In genomic region chr11:11230802-11231562, GRCh38 we compare ENCODE assay signal across 8 cellular contexts.
DNase-seq lines count a peak whose midpoint lies in the region; ATAC-seq and TF ChIP-seq lines count a peak whose summit lies in the region.

No MANE protein-coding gene starts in this region.

- H3K27ac Mint-ChIP-seq in activated naive CD4-positive, alpha-beta T cell treated with anti-CD3 and anti-CD28 coated beads for 36 hours, result no peak overlapping the region

- peak; percentile 46 for DNase-seq in activated naive CD4-positive, alpha-beta T cell treated with anti-CD3 and anti-CD28 coated beads for 36 hours
- no peak for DNase-seq in activated naive CD4-positive, alpha-beta T cell treated with anti-CD3 and anti-CD28 coated beads, Interleukin-2, amount 50 U/mL, for 16 hours
- DNase-seq in MM.1S (no peak), ecto neural progenitor cell (ENCODE audit: low spot score) (peak; percentile 56), SW480 (ENCODE audit: low spot score) (no peak), SIG-M5 treated with dmso at 0.1 percent for 504 hours (lab: John Stamatoyannopoulos, UW; ENCODE audit: unreplicated experiment) (no peak), hypothalamus (lab: John Stamatoyannopoulos, UW) (no peak)
- DNase-seq in stimulated activated naive CD8-positive, alpha-beta T cell treated with anti-CD3 and anti-CD28 coated beads, Interleukin-15, Interleukin-2, amounts not matched to agents 100 U/mL and 50 U/mL, for 24 hours, result peak; percentile 32

- H3K36me3 ChIP-seq in MM.1S (replicated peaks; ENCODE audit: insufficient read depth, low read length), result no peaks in the 10 kb centered on the region

- CTCF ChIA-PET in activated naive CD4-positive, alpha-beta T cell treated with anti-CD3 and anti-CD28 coated beads for 36 hours (lab: Charles Lee), result interaction anchor here (0.8 to 1.8 kb wide), 4 partner anchors 12 to 557 kb away, joined by 3 to 5 read pairs (median 4); no protein-coding TSS in a partner anchor

- intact Hi-C loops in activated naive CD4-positive, alpha-beta T cell treated with anti-CD3 and anti-CD28 coated beads for 36 hours (cut with micrococcal nuclease), result loop anchor here (1.0 kb wide), 1 partner anchor 556 kb away; no protein-coding TSS in a partner anchor

- H3K4me3 Mint-ChIP-seq in activated naive CD4-positive, alpha-beta T cell treated with anti-CD3 and anti-CD28 coated beads for 36 hours, result no peak overlapping the region

- H3K79me2 ChIP-seq in MM.1S (ENCODE audit: low read length), result no peaks in the 10 kb centered on the region

- H3K4me1 ChIP-seq in MM.1S (ENCODE audit: low read length), result no peaks in the 10 kb centered on the region

- H2AFZ ChIP-seq in MM.1S (ENCODE audit: low read length), result no peak overlapping the region

- H3F3A ChIP-seq in MM.1S (ENCODE audit: insufficient read depth, low read length), result no peaks in the 10 kb centered on the region

- no peaks in the 10 kb centered on the region for H3K27me3 ChIP-seq in MM.1S (replicated peaks; ENCODE audit: insufficient read depth, low read length)

- TF ChIP-seq CTCF in MM.1S (IDR thresholded peaks at IDR 0.05; ENCODE audit: low read length), result peak; percentile 41

- H3K9me2 ChIP-seq in MM.1S (replicated peaks; ENCODE audit: insufficient read depth, low read length), result no peaks in the 10 kb centered on the region

- H3K9ac ChIP-seq in MM.1S (ENCODE audit: low read length), result no peak overlapping the region

- no peaks in the 10 kb centered on the region for H3K4me1 Mint-ChIP-seq in activated naive CD4-positive, alpha-beta T cell treated with anti-CD3 and anti-CD28 coated beads for 36 hours (ENCODE audit: low read depth)

- H4K20me1 ChIP-seq in MM.1S (ENCODE audit: insufficient read depth, low read length), result no peaks in the 10 kb centered on the region

- no peaks in the 10 kb centered on the region for H3K36me3 Mint-ChIP-seq in activated naive CD4-positive, alpha-beta T cell treated with anti-CD3 and anti-CD28 coated beads for 36 hours (ENCODE audit: low read depth)

- H3K9me3 Mint-ChIP-seq in activated naive CD4-positive, alpha-beta T cell treated with anti-CD3 and anti-CD28 coated beads for 36 hours, result no peaks in the 10 kb centered on the region

- no peak overlapping the region for H3K4me2 ChIP-seq in MM.1S (ENCODE audit: low read depth, low read length)

- no peak overlapping the region for H3K27ac ChIP-seq in MM.1S (ENCODE audit: low read length)

- no peaks in the 10 kb centered on the region for H3K9me3 ChIP-seq in MM.1S (replicated peaks; ENCODE audit: insufficient read depth, low read length)

- H3K4me3 ChIP-seq in MM.1S (ENCODE audit: low read length), result no peak overlapping the region

- no peak for ATAC-seq in stimulated activated naive CD8-positive, alpha-beta T cell treated with anti-CD3 and anti-CD28 coated beads, Interleukin-15, Interleukin-2, amounts not matched to agents 100 U/mL and 50 U/mL, for 24 hours

- H3K27me3 Mint-ChIP-seq in activated naive CD4-positive, alpha-beta T cell treated with anti-CD3 and anti-CD28 coated beads for 36 hours (ENCODE audit: low read depth), result peaks cover 4% of the 10 kb centered on the region

Comparison
In these comparisons a context has a peak if more than half of its experiments do, and no peak if none do; other contexts are left out.
1. DNase-seq: peak in activated naive CD4-positive, alpha-beta T cell treated with anti-CD3 and anti-CD28 coated beads for 36 hours (single experiment), ecto neural progenitor cell (single experiment) and stimulated activated naive CD8-positive, alpha-beta T cell treated with anti-CD3 and anti-CD28 coated beads, Interleukin-15, Interleukin-2, amounts not matched to agents 100 U/mL and 50 U/mL, for 24 hours (single experiment); none in activated naive CD4-positive, alpha-beta T cell treated with anti-CD3 and anti-CD28 coated beads, Interleukin-2, amount 50 U/mL, for 16 hours (single experiment), MM.1S (single experiment), SW480 (single experiment), SIG-M5 treated with dmso at 0.1 percent for 504 hours (single experiment) and hypothalamus (0 of 51).